14 cellular contexts compared by ENCODE assay signal in the genomic region with DNA sequence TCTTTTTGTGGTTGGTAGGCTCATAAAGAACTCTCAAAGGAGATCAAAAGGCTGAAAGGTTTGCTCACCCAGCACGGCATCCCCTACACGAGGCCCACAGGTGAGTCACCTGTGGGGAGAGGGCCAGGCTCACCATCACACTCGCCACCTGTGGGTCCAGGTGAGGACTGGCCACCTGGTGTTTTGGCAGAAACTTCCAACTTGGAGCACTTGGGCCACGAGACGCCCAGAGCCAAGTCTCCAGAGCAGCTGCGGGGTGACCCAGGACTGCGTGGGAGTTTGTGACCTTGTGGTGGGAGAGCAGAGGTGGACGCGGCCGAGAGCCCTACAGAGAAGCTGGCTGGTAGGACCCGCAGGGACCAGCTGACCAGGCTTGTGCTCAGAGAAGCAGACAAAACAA. TPM values are rescaled to one million over a fixed set of nuclear protein-coding genes. Genes with fewer than 3 reads are reported as not detected.
DNase-seq lines count a peak whose midpoint lies in the region; ATAC-seq and TF ChIP-seq lines count a peak whose summit lies in the region.
"Had no signal": no experiment of that assay in that cellular context is flagged by ENCODE, and none has a peak within 500 bp of the region (broad histone marks: within the 10 kb centered on the region; RNA-seq: fewer than 3 reads in every experiment).

No MANE protein-coding gene starts in this region.

- intact Hi-C loops in Calu3 (cut with micrococcal nuclease; ENCODE audit: unreplicated experiment) (no loop called here), PC-3 (cut with micrococcal nuclease) (no loop called here), psoas muscle (cut with DNase I) (loop anchor here in 1 of 2 donors (5.0 kb wide), 1 partner anchor 54 kb away; no protein-coding TSS in a partner anchor)

- BruUV-seq in Calu3 (replicated peaks; lab: Mats Ljungman, UMichigan): TSS peak; percentile 76
- BruUV-seq in PC-3 (replicated peaks; lab: Mats Ljungman, UMichigan): TSS peak; percentile 71

- ATAC-seq in PC-3 (no peak), psoas muscle (no peak), omental fat pad (ENCODE audit: low FRiP score) (no peak)

- H3K27ac Mint-ChIP-seq in Calu3 (ENCODE audit: unreplicated experiment): no peak overlapping the region
- peak overlapping the region; percentile 44 for H3K27ac Mint-ChIP-seq in endodermal cell

- H3K4me3 Mint-ChIP-seq in Calu3 (ENCODE audit: low read depth, unreplicated experiment) (no peak overlapping the region), endodermal cell (no peak overlapping the region)
- H3K4me3 Mint-ChIP-seq: CD8-positive, alpha-beta T cell had no signal

- H2AFZ ChIP-seq in PC-3 (ENCODE audit: low read length): no peak overlapping the region
- H2AFZ ChIP-seq: GM23248 had no signal

- H4K20me1 ChIP-seq in PC-3 (ENCODE audit: low read length): no peaks in the 10 kb centered on the region

- H3K36me3 ChIP-seq in PC-3 (ENCODE audit: low read depth, low read length) (peaks cover 18% of the 10 kb centered on the region), endodermal cell (ENCODE audit: control insufficient read depth, insufficient read depth, low read length) (peaks cover 47% of the 10 kb centered on the region), psoas muscle (ENCODE audit: insufficient read depth in 1 of 2, low read depth in 1 of 2) (peaks cover 6 to 94% of the 10 kb centered on the region in 2 donors)

- POLR2A ChIA-PET in PC-3 (lab: Charles Lee; ENCODE audit: unreplicated experiment): no interaction called here

- TF ChIP-seq CTCF in Calu3 (IDR thresholded peaks at IDR 0.05; ENCODE audit: unreplicated experiment): no peak
- TF ChIP-seq CTCF in PC-3 (conservative IDR thresholded peaks at IDR 0.05; ENCODE audit: low read depth, low read length): no peak
- no peak for TF ChIP-seq CTCF in endodermal cell (conservative IDR thresholded peaks at IDR 0.05)
- no peak for TF ChIP-seq CTCF in psoas muscle (IDR thresholded peaks at IDR 0.05)
- no peak for TF ChIP-seq CTCF in omental fat pad (IDR thresholded peaks at IDR 0.05)

- H3K9ac ChIP-seq in PC-3 (ENCODE audit: low read length) (no peak overlapping the region), endodermal cell (ENCODE audit: extremely low read depth, low read length, poor library complexity, severe bottlenecking) (no peak overlapping the region)
- H3K9ac ChIP-seq: BLaER1 treated with 17β-estradiol and CSF1 and Interleukin-3, amounts not matched to agents 10 nM and 100 nM; GM23248 had no signal

- CTCF ChIA-PET in Calu3 (lab: Charles Lee) (interaction anchor here (0.7 to 1.0 kb wide), 3 partner anchors 15 to 66 kb away, joined by 3 to 4 read pairs (median 3); no protein-coding TSS in a partner anchor), PC-3 (lab: Charles Lee) (no interaction called here)

- H3K9me3 Mint-ChIP-seq in Calu3 (ENCODE audit: low read depth, unreplicated experiment) (no peaks in the 10 kb centered on the region), endodermal cell (no peaks in the 10 kb centered on the region)
- H3K9me3 Mint-ChIP-seq: CD8-positive, alpha-beta T cell had no signal

- no peaks in the 10 kb centered on the region for H3K27me3 Mint-ChIP-seq in Calu3 (ENCODE audit: unreplicated experiment)
- H3K27me3 Mint-ChIP-seq in endodermal cell (ENCODE audit: insufficient read depth): no peaks in the 10 kb centered on the region

- DNase-seq in Calu3 (no peak), PC-3 (no peak), endodermal cell (no peak), psoas muscle (no peak), omental fat pad (ENCODE audit: low spot score) (no peak), HUDEP-2 (lab: John Stamatoyannopoulos, UW; ENCODE audit: unreplicated experiment in 76 of 76) (no peak), H4 (ENCODE audit: low spot score) (no peak)
- DNase-seq: MG63, NCI-H1048, NCI-H524 treated with DMSO at 0.1 percent for 48 hours, SW 1271 had no signal

- peaks cover 49% of the 10 kb centered on the region for H3K79me2 ChIP-seq in PC-3 (ENCODE audit: low read length)

- 96% methylated on average over 7 to 11 of the region's 11 CpGs for WGBS in endodermal cell (ENCODE audit: insufficient coverage in 1 of 2, insufficient read length in 1 of 2), 2 experiments
- WGBS in psoas muscle, 3 donors: 57 to 72% (median 58%) methylated on average over 11 of the region's 11 CpGs

- no peaks in the 10 kb centered on the region for H3K4me1 Mint-ChIP-seq in Calu3 (ENCODE audit: low read depth, unreplicated experiment)
- H3K4me1 Mint-ChIP-seq in endodermal cell: no peaks in the 10 kb centered on the region

- no peak overlapping the region for H3K4me2 ChIP-seq in PC-3 (ENCODE audit: low read length)
- H3K4me2 ChIP-seq: BLaER1 treated with 17β-estradiol and CSF1 and Interleukin-3, amounts not matched to agents 10 nM and 100 nM had no signal

- H3K27me3 ChIP-seq in PC-3 (ENCODE audit: low read length) (no peaks in the 10 kb centered on the region), endodermal cell (ENCODE audit: control insufficient read depth, insufficient read depth, low read length, poor library complexity, severe bottlenecking) (no peaks in the 10 kb centered on the region), psoas muscle (ENCODE audit: insufficient read depth in 3 of 3, low read length in 2 of 3) (no peaks in the 10 kb centered on the region)
- H3K27me3 ChIP-seq: BLaER1 treated with 17β-estradiol and CSF1 and Interleukin-3, amounts not matched to agents 10 nM and 100 nM; MG63 had no signal

- H3K4me1 ChIP-seq in PC-3 (ENCODE audit: insufficient read depth, low read length) (peaks cover 8% of the 10 kb centered on the region; the same call in 1 of the 2 replicates), endodermal cell (ENCODE audit: control insufficient read depth, insufficient read depth, low read length) (no peaks in the 10 kb centered on the region), psoas muscle (no peaks in the 10 kb centered on the region)

- H3K27ac ChIP-seq in PC-3 (ENCODE audit: low read length) (no peak overlapping the region), endodermal cell (ENCODE audit: low read depth, low read length) (no peak overlapping the region), psoas muscle (peak overlapping the region; percentile 23)
- H3K27ac ChIP-seq: BLaER1 treated with 17β-estradiol and CSF1 and Interleukin-3, amounts not matched to agents 10 nM and 100 nM; GM23248 had no signal

- no peaks in the 10 kb centered on the region for H3K9me2 ChIP-seq in PC-3 (replicated peaks; ENCODE audit: low read length)

- no peaks in the 10 kb centered on the region for H3F3A ChIP-seq in PC-3 (ENCODE audit: low read length, unreplicated experiment)

- H3K9me3 ChIP-seq in PC-3 (ENCODE audit: low read length) (no peaks in the 10 kb centered on the region), endodermal cell (ENCODE audit: control insufficient read depth, low read length) (no peaks in the 10 kb centered on the region), psoas muscle (no peaks in the 10 kb centered on the region)
- H3K9me3 ChIP-seq: BLaER1 treated with 17β-estradiol and CSF1 and Interleukin-3, amounts not matched to agents 10 nM and 100 nM; MG63 had no signal

- H3K36me3 Mint-ChIP-seq in Calu3 (ENCODE audit: insufficient read depth, unreplicated experiment) (peaks cover 48% of the 10 kb centered on the region), endodermal cell (ENCODE audit: low read depth) (peaks cover 53% of the 10 kb centered on the region)

- H3K4me3 ChIP-seq in PC-3 (ENCODE audit: low read length) (no peak overlapping the region), endodermal cell (ENCODE audit: low read length) (no peak overlapping the region), psoas muscle (no peak overlapping the region)
- H3K4me3 ChIP-seq: BLaER1 treated with 17β-estradiol and CSF1 and Interleukin-3, amounts not matched to agents 10 nM and 100 nM; GM23248; MG63 had no signal

RNA-seq across cellular contexts. Expression of a gene that starts 11.1 kb away (rescaled TPM):
- 63.9 and 80.2 TPM in 2 replicates for total RNA-seq in Calu3 (2022)
- 36.0 and 36.3 TPM in 2 replicates for total RNA-seq in PC-3 (2014; rRNA removed)
- total RNA-seq in endodermal cell: 10 to 100 TPM; 34.0 to 38.4 TPM
- 22.5 TPM for polyA plus RNA-seq in endodermal cell (2013, experiment 1 of 2)
- 22.2 TPM for polyA plus RNA-seq in endodermal cell (2013, experiment 2 of 2)
- 10 to 100 TPM; 27.9 to 36.6 (median 32.5) TPM for total RNA-seq in psoas muscle
- polyA plus RNA-seq in psoas muscle: 10 to 100 TPM; 29.5 to 31.2 (median 30.7) TPM
- total RNA-seq in omental fat pad: 10 to 100 TPM; 48.3 to 77.1 (median 65.8) TPM
- total RNA-seq in H4 (2014; rRNA removed; shearing (Covaris generic)): 27.9 and 37.1 TPM in 2 replicates

RNA-seq across cellular contexts. Expression of a gene that starts 11.1 kb away (rescaled TPM):
- total RNA-seq in Calu3 (2022) (59.4 and 72.4 TPM in 2 replicates), PC-3 (2014; rRNA removed) (117 and 142 TPM in 2 replicates), endodermal cell (10 to 100 TPM; 64.9 to 67.4 TPM), psoas muscle (10 to 100 TPM; 40.0 to 55.3 (median 43.2) TPM), omental fat pad (10 to 100 TPM; 42.4 to 78.5 (median 61.9) TPM)
- polyA plus RNA-seq in endodermal cell (2013, experiment 1 of 2): 47.0 TPM
- 44.1 TPM for polyA plus RNA-seq in endodermal cell (2013, experiment 2 of 2)
- polyA plus RNA-seq in psoas muscle: 100 to 1,000 TPM in 2 of 3 donors, 10 to 100 TPM in 1; 55.1 to 109 (median 107) TPM
- total RNA-seq in H4 (2014; rRNA removed; shearing (Covaris generic)): 41.5 and 53.8 TPM in 2 replicates

RNA-seq across cellular contexts. Expression of a gene that starts 29.4 kb away (rescaled TPM):
- total RNA-seq in Calu3 (2022) (2.4 and 7.0 TPM in 2 replicates), PC-3 (2014; rRNA removed) (13.1 and 18.2 TPM in 2 replicates), endodermal cell (10 to 100 TPM; 25.0 to 43.5 TPM), psoas muscle (1 to 10 TPM in 3 of 4 donors, under 1 TPM in 1; 0.38 to 3.5 (median 1.9) TPM), omental fat pad (10 to 100 TPM in 1 of 4 donors, 1 to 10 TPM in 3; 1.5 to 14.2 (median 1.9) TPM)
- 21.8 TPM for polyA plus RNA-seq in endodermal cell (2013, experiment 1 of 2)
- 19.6 TPM for polyA plus RNA-seq in endodermal cell (2013, experiment 2 of 2)
- polyA plus RNA-seq in psoas muscle: 1 to 10 TPM in 1 of 3 donors, under 1 TPM in 2; 0.62 to 1.1 (median 0.79) TPM
- 0.06 and 1.3 TPM in 2 replicates for total RNA-seq in H4 (2014; rRNA removed; shearing (Covaris generic))

RNA-seq across cellular contexts. Expression of a gene that starts 51.7 kb away (rescaled TPM):
- total RNA-seq in Calu3 (2022) (35.5 TPM in 2 replicates), PC-3 (2014; rRNA removed) (18.8 and 33.9 TPM in 2 replicates), endodermal cell (10 to 100 TPM; 46.4 to 48.3 TPM), psoas muscle (10 to 100 TPM; 21.9 to 41.0 (median 34.2) TPM), omental fat pad (10 to 100 TPM in 3 of 4 donors, 1 to 10 TPM in 1; 8.6 to 36.9 (median 14.2) TPM)
- polyA plus RNA-seq in endodermal cell (2013, experiment 1 of 2): 17.5 TPM
- polyA plus RNA-seq in endodermal cell (2013, experiment 2 of 2): 19.7 TPM
- polyA plus RNA-seq in psoas muscle: 10 to 100 TPM; 17.3 to 58.7 (median 19.2) TPM
- 12.4 and 14.4 TPM in 2 replicates for total RNA-seq in H4 (2014; rRNA removed; shearing (Covaris generic))

RNA-seq across cellular contexts. Expression of a gene that starts 53.4 kb away (rescaled TPM):
- total RNA-seq in Calu3 (2022) (261 and 271 TPM in 2 replicates), PC-3 (2014; rRNA removed) (71.3 and 116 TPM in 2 replicates), endodermal cell (100 to 1,000 TPM; 250 to 294 TPM), psoas muscle (10 to 100 TPM; 46.2 to 71.7 (median 56.0) TPM), omental fat pad (10 to 100 TPM; 50.9 to 94.9 (median 72.5) TPM)
- polyA plus RNA-seq in endodermal cell (2013, experiment 1 of 2): 223 TPM
- polyA plus RNA-seq in endodermal cell (2013, experiment 2 of 2): 222 TPM
- polyA plus RNA-seq in psoas muscle: 100 to 1,000 TPM in 1 of 3 donors, 10 to 100 TPM in 2; 49.8 to 101 (median 55.6) TPM
- total RNA-seq in H4 (2014; rRNA removed; shearing (Covaris generic)): 77.4 and 121 TPM in 2 replicates
